In the genomic region with DNA sequence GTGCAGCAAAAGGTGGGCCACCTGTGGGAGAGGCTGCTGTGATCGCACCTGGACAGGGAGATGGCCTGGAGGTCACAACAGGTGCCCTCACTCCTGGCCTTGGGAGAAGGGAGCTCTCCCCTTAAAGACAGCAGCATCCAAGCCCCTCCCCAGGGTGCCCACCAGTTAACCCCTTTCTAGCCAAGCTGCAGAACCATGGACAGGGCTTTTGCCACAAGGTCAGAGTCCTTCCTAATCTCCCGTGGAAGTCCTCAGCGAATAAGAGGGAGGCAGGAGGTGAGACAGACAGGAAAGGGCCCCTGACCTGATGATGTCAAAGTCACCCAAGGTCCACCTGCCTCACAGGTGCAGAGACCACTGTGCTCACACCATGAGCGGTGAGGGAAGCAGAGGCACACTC, we compare ENCODE assay signal across 19 cellular contexts. TPM values are rescaled to one million over a fixed set of nuclear protein-coding genes. Genes with fewer than 3 reads are reported as not detected.
DNase-seq lines count a peak whose midpoint lies in the region; ATAC-seq, FAIRE-seq and TF ChIP-seq lines count a peak whose summit lies in the region.
"Had no signal": no experiment of that assay in that cellular context is flagged by ENCODE, and none has a peak within 500 bp of the region (broad histone marks: within the 10 kb centered on the region; RNA-seq: fewer than 3 reads in every experiment).

No MANE protein-coding gene starts in this region.

- no peaks in the 10 kb centered on the region for H3K79me2 ChIP-seq in HCT116 (ENCODE audit: insufficient read depth, low read length)
- no peaks in the 10 kb centered on the region for H3K79me2 ChIP-seq in GM12878 (ENCODE audit: control insufficient read depth, insufficient read depth, low read length)

- POLR2A ChIA-PET in HCT116 (lab: Charles Lee): no interaction called here
- POLR2A ChIA-PET in GM12878 (lab: Charles Lee): no interaction called here

- no peak overlapping the region for H2BK120ac ChIP-seq in neuronal stem cell (ENCODE audit: low read depth, low read length)

- H3K4me1 ChIP-seq in HCT116 (ENCODE audit: control insufficient read depth in 1 of 2, insufficient read depth in 2 of 2, low read length in 2 of 2) (no peaks in the 10 kb centered on the region), GM12878 (ENCODE audit: control insufficient read depth, insufficient read depth, low read length) (no peaks in the 10 kb centered on the region), neuronal stem cell (ENCODE audit: control insufficient read depth in 2 of 2, insufficient read depth in 1 of 2, low read depth in 1 of 2, low read length in 2 of 2) (peaks cover 0 to 20% of the 10 kb centered on the region in 2 donors)

- no peak for TF ChIP-seq EP300 in GM12878 (IDR thresholded peaks at IDR 0.05; ENCODE audit: borderline replicate concordance in 1 of 2, control insufficient read depth in 1 of 2, low read depth in 2 of 2, low read length in 2 of 2)

- no peak overlapping the region for H2AK5ac ChIP-seq in neuronal stem cell (ENCODE audit: low read depth, low read length)

- peaks cover 56% of the 10 kb centered on the region for H3K4me1 Mint-ChIP-seq in glutamatergic neuron (ENCODE audit: low read depth, unreplicated experiment)
- H3K4me1 Mint-ChIP-seq: CD14-positive monocyte had no signal

- peak overlapping the region; percentile 67 for H2BK5ac ChIP-seq in neuronal stem cell (ENCODE audit: low read length)

- H3K4ac ChIP-seq in neuronal stem cell (ENCODE audit: low read length): no peak overlapping the region

- no peak for TF ChIP-seq POLR2A in HCT116 (IDR thresholded peaks at IDR 0.05; ENCODE audit: borderline replicate concordance, extremely low read depth, insufficient read depth, insufficient read length)
- no peak for TF ChIP-seq POLR2A in GM12878 (IDR thresholded peaks at IDR 0.05; ENCODE audit: low read depth, low read length)

- no peak overlapping the region for H3K27ac Mint-ChIP-seq in glutamatergic neuron (ENCODE audit: unreplicated experiment)
- H3K27ac Mint-ChIP-seq: CD14-positive monocyte had no signal

- H3K9me3 Mint-ChIP-seq in glutamatergic neuron (ENCODE audit: unreplicated experiment): peaks cover 7% of the 10 kb centered on the region

- no peak overlapping the region for H3K9ac ChIP-seq in HCT116 (ENCODE audit: low read length)
- no peak overlapping the region for H3K9ac ChIP-seq in GM12878 (ENCODE audit: control insufficient read depth, insufficient read depth, low read length)
- no peak overlapping the region for H3K9ac ChIP-seq in neuronal stem cell (ENCODE audit: low read depth, low read length, poor library complexity)
- H3K9ac ChIP-seq: KMS-11 had no signal

- H3K27me3 ChIP-seq in HCT116 (ENCODE audit: insufficient read depth, low read length): peaks cover 36% of the 10 kb centered on the region; the same call in 1 of the 2 replicates
- H3K27me3 ChIP-seq in GM12878 (replicated peaks in 1 of 2; ENCODE audit: control insufficient read depth in 2 of 2, insufficient read depth in 2 of 2, low read length in 1 of 2): peaks cover 0 to 15% of the 10 kb centered on the region in 2 experiments
- H3K27me3 ChIP-seq in neuronal stem cell (ENCODE audit: control insufficient read depth in 3 of 3, insufficient read depth in 3 of 3, low read depth in 1 of 3, low read length in 3 of 3): peaks cover 0 to 97% (median 22%) of the 10 kb centered on the region in 3 experiments

- H3K4me3 ChIP-seq in HCT116 (replicated peaks in 1 of 2; ENCODE audit: low read depth in 1 of 2, low read length in 2 of 2) (no peak overlapping the region), GM12878 (no peak overlapping the region), neuronal stem cell (ENCODE audit: low read length in 2 of 2) (no peak overlapping the region)

- H3K36me3 Mint-ChIP-seq in glutamatergic neuron (ENCODE audit: unreplicated experiment): no peaks in the 10 kb centered on the region
- H3K36me3 Mint-ChIP-seq: CD14-positive monocyte had no signal

- no peak for ATAC-seq in HCT116
- ATAC-seq in GM12878: no peak
- no peak for ATAC-seq in GM18907 (IDR thresholded peaks at IDR 0.05; ENCODE audit: unreplicated experiment)
- ATAC-seq: Panc1 had no signal

- in situ Hi-C loops in GM12878 (cut with MboI): no loop called here

- no peak overlapping the region for H3K4me2 ChIP-seq in HCT116 (ENCODE audit: low read length)
- H3K4me2 ChIP-seq in GM12878 (ENCODE audit: control insufficient read depth, insufficient read depth): no peak overlapping the region
- H3K4me2 ChIP-seq in neuronal stem cell (ENCODE audit: insufficient read depth, low read length, poor library complexity, severe bottlenecking): no peak overlapping the region
- H3K4me2 ChIP-seq: KMS-11 had no signal

- H2AFZ ChIP-seq in HCT116 (ENCODE audit: low read depth, low read length, poor library complexity, severe bottlenecking) (no peak overlapping the region), GM12878 (ENCODE audit: control insufficient read depth, low read depth, low read length) (no peak overlapping the region), neuronal stem cell (ENCODE audit: low read length) (no peak overlapping the region)

- SMC1A ChIA-PET in GM12878 (lab: Charles Lee; ENCODE audit: uncharacterized antibody, unreplicated experiment): no interaction called here

- no peak overlapping the region for H4K8ac ChIP-seq in neuronal stem cell (ENCODE audit: low read depth, low read length)

- H3K9me3 ChIP-seq in HCT116 (ENCODE audit: control insufficient read depth in 1 of 2, insufficient read depth in 1 of 2, low read depth in 1 of 2, low read length in 2 of 2): no peaks in the 10 kb centered on the region
- no peaks in the 10 kb centered on the region for H3K9me3 ChIP-seq in GM12878 (replicated peaks; ENCODE audit: control insufficient read depth, insufficient read depth, low read length)
- no peaks in the 10 kb centered on the region for H3K9me3 ChIP-seq in neuronal stem cell (replicated peaks in 1 of 2; ENCODE audit: control insufficient read depth in 2 of 2, insufficient read depth in 1 of 2, low read depth in 1 of 2, low read length in 2 of 2)

- H3K27ac ChIP-seq in HCT116 (ENCODE audit: low read depth, low read length) (no peak overlapping the region), GM12878 (ENCODE audit: control insufficient read depth, insufficient read depth) (no peak overlapping the region), neuronal stem cell (replicated peaks; ENCODE audit: low read length) (no peak overlapping the region)
- H3K27ac ChIP-seq: KMS-11 had no signal

- BruUV-seq in HCT116 (replicated peaks; lab: Mats Ljungman, UMichigan): no TSS peak
- no TSS peak for BruUV-seq in GM12878 (replicated peaks; lab: Mats Ljungman, UMichigan)

- no peak for DNase-seq in HCT116 (ENCODE audit: low read depth, low spot score)
- DNase-seq in GM12878 (ENCODE audit: low read depth, low spot score): no peak
- DNase-seq in glutamatergic neuron: no peak
- no peak for DNase-seq in neuronal stem cell (ENCODE audit: low spot score)
- DNase-seq in HTR-8/SVneo (ENCODE audit: insufficient read length, low spot score): no peak
- no peak for DNase-seq in NCI-H1694 treated with DMSO at 0.1 percent for 48 hours (lab: John Stamatoyannopoulos, UW)
- DNase-seq: ACHN, AML-193, HCEC 1CT, NCI-H1436, NCI-H2029 treated with DMSO at 0.1 percent for 48 hours, NCI-H510A, NCI-H774 had no signal

- H2BK12ac ChIP-seq in neuronal stem cell (ENCODE audit: low read length): no peak overlapping the region

- CTCF ChIA-PET in HCT116 (lab: Charles Lee): no interaction called here
- CTCF ChIA-PET in GM12878 (lab: Yijun Ruan, JAX): no interaction called here

- TF ChIP-seq CTCF in HCT116 (IDR thresholded peaks at IDR 0.05 in 2 of 3, conservative IDR thresholded peaks at IDR 0.05 in 1 of 3; ENCODE audit: borderline replicate concordance in 1 of 3, insufficient read depth in 1 of 3, low read depth in 2 of 3, low read length in 2 of 3) (no peak), GM12878 (IDR thresholded peaks at IDR 0.05 in 2 of 3, conservative IDR thresholded peaks at IDR 0.05 in 1 of 3; ENCODE audit: control insufficient read depth in 2 of 3, extremely low read depth in 1 of 3, insufficient read depth in 1 of 3, low read depth in 3 of 3, low read length in 3 of 3) (no peak), glutamatergic neuron (IDR thresholded peaks at IDR 0.05; ENCODE audit: partially characterized antibody, unreplicated experiment) (no peak)

- H2BK15ac ChIP-seq in neuronal stem cell (ENCODE audit: low read length): no peak overlapping the region

- 20% methylated on average over 4 of the region's 4 CpGs for WGBS in GM12878 (ENCODE audit: insufficient coverage, insufficient replicate concordance, low lambda C conversion rate, missing lambda C conversion rate)
- no CpG with 5 or more reads among the region's 4 CpGs for WGBS in neuronal stem cell (ENCODE audit: extremely low coverage in 2 of 2, insufficient read length in 2 of 2, insufficient replicate concordance in 1 of 2), 2 donors

- FAIRE-seq in GM12878 (lab: Jason Lieb, UNC) (no peak), HTR-8/SVneo (lab: Jason Lieb, UNC) (no peak)

- no peaks in the 10 kb centered on the region for H3K79me1 ChIP-seq in neuronal stem cell (ENCODE audit: low read depth, low read length)

- H3K18ac ChIP-seq in neuronal stem cell (ENCODE audit: low read length): no peak overlapping the region

- no peak overlapping the region for H3K14ac ChIP-seq in neuronal stem cell (ENCODE audit: low read length)

- H4K91ac ChIP-seq in neuronal stem cell (ENCODE audit: low read depth, low read length, poor library complexity): no peak overlapping the region

- intact Hi-C loops in HCT116 (cut with micrococcal nuclease): no loop called here
- intact Hi-C loops in GM12878 (cut with micrococcal nuclease; ENCODE audit: unreplicated experiment): no loop called here

- H4K20me1 ChIP-seq in HCT116 (ENCODE audit: insufficient read depth): no peaks in the 10 kb centered on the region
- no peaks in the 10 kb centered on the region for H4K20me1 ChIP-seq in GM12878 (ENCODE audit: control insufficient read depth, insufficient read depth)

- H3K23ac ChIP-seq in neuronal stem cell (ENCODE audit: low read depth, low read length, poor library complexity): no peak overlapping the region

- H3K4me3 Mint-ChIP-seq in glutamatergic neuron (ENCODE audit: unreplicated experiment): peak overlapping the region; percentile 89

- peaks cover 27% of the 10 kb centered on the region for H3K27me3 Mint-ChIP-seq in glutamatergic neuron (ENCODE audit: unreplicated experiment)

- H3K36me3 ChIP-seq in HCT116 (ENCODE audit: control insufficient read depth in 1 of 2, insufficient read depth in 2 of 2, low read length in 2 of 2) (no peaks in the 10 kb centered on the region), GM12878 (ENCODE audit: control insufficient read depth in 2 of 2, insufficient read depth in 2 of 2, low read length in 1 of 2) (no peaks in the 10 kb centered on the region), neuronal stem cell (replicated peaks in 1 of 2; ENCODE audit: control insufficient read depth in 2 of 2, insufficient read depth in 2 of 2, low read length in 2 of 2) (no peaks in the 10 kb centered on the region)

- no peak for TF ChIP-seq RAD21 in HCT116 (IDR thresholded peaks at IDR 0.05; ENCODE audit: low read depth)
- TF ChIP-seq RAD21 in GM12878 (IDR thresholded peaks at IDR 0.05; ENCODE audit: insufficient read depth, low read depth, low read length): no peak

- RAD21 ChIA-PET in HCT116 (lab: Charles Lee; ENCODE audit: low non-redundant PET in 1 of 2, low total read pairs in 2 of 2, uncharacterized antibody in 2 of 2, unreplicated experiment in 2 of 2) (no interaction called here), GM12878 (lab: Charles Lee; ENCODE audit: unreplicated experiment) (no interaction called here)

- H3K9me2 ChIP-seq in HCT116 (ENCODE audit: insufficient read depth): no peaks in the 10 kb centered on the region

RNA-seq across cellular contexts. Expression of a gene that starts 1.7 kb away (rescaled TPM):
- total RNA-seq in HCT116 (2021; ENCODE audit: unreplicated experiment) (0.15 TPM), GM12878 (2014; rRNA removed) (not detected in 2 replicates), GM12878 (2014; rRNA removed; fragmentation: Illumina TruSeq; extraction: Trizol) (not detected in 2 replicates), GM12878 (2021) (not detected in 2 replicates), glutamatergic neuron (ENCODE audit: unreplicated experiment) (208 TPM)
- 0.21 and 0.33 TPM in 2 replicates for polyA plus RNA-seq in HCT116 (2012)
- total RNA-seq in GM12878 (2013; cell fraction: nucleolus; rRNA removed): not detected in 2 replicates
- not detected for polyA plus RNA-seq in GM12878 (2011; ENCODE audit: low read depth)
- polyA plus RNA-seq in GM12878 (2011; rRNA removed) (0.03 TPM in 1 of 2 replicates, not detected in the other), GM12878 (2014; fragmentation: Illumina TruSeq; extraction: Trizol) (not detected in 2 replicates), GM12878 (2014; fragmentation: Nextera tagmentation; extraction: Ambion mirVana) (not detected), GM12878 (2014; rRNA removed) (not detected in 2 replicates), GM12878 (2016; fragmentation: Nextera tagmentation; extraction: Ambion mirVana) (not detected)
- 0.01 TPM in 1 of 2 replicates, not detected in the other for polyA plus RNA-seq in GM12878 (2011; cell fraction: cytosol; rRNA removed)
- 0.06 and 0.10 TPM in 2 replicates for polyA plus RNA-seq in GM12878 (2011; cell fraction: nucleus; rRNA removed)
- polyA plus RNA-seq in GM12878 (2012): 0.11 TPM in 1 of 2 replicates, not detected in the other
- polyA minus RNA-seq in GM12878 (2011; rRNA and poly(A)+ RNA removed): 0.21 TPM in 1 of 2 replicates, not detected in the other
- polyA minus RNA-seq in GM12878 (2011; cell fraction: cytosol; rRNA and poly(A)+ RNA removed): not detected in 2 replicates
- polyA minus RNA-seq in GM12878 (2011; cell fraction: nucleus; rRNA and poly(A)+ RNA removed): 0.24 TPM in 1 of 2 replicates, not detected in the other
- polyA plus RNA-seq in neuronal stem cell (2013, experiment 1 of 2): 0.66 TPM
- polyA plus RNA-seq in neuronal stem cell (2013, experiment 2 of 2): 0.66 TPM
- total RNA-seq: M059J, SK-MEL-5 had no signal
- polyA plus RNA-seq: CD14-positive monocyte had no signal

RNA-seq across cellular contexts. Expression of a gene that starts 39.5 kb away (rescaled TPM):
- total RNA-seq in HCT116 (2021; ENCODE audit: unreplicated experiment): 4.9 TPM
- polyA plus RNA-seq in HCT116 (2012): 3.0 and 4.1 TPM in 2 replicates
- total RNA-seq in GM12878 (2013; cell fraction: nucleolus; rRNA removed): 3.7 and 5.6 TPM in 2 replicates
- total RNA-seq in GM12878 (2014; rRNA removed): 0.87 and 1.0 TPM in 2 replicates
- 1.8 and 2.1 TPM in 2 replicates for total RNA-seq in GM12878 (2014; rRNA removed; fragmentation: Illumina TruSeq; extraction: Trizol)
- total RNA-seq in GM12878 (2021): 1.2 and 1.7 TPM in 2 replicates
- 1.2 TPM for polyA plus RNA-seq in GM12878 (2011; ENCODE audit: low read depth)
- polyA plus RNA-seq in GM12878 (2011; rRNA removed): 1.3 and 2.2 TPM in 2 replicates
- 1.4 TPM in 2 replicates for polyA plus RNA-seq in GM12878 (2011; cell fraction: cytosol; rRNA removed)
- 0.78 and 1.2 TPM in 2 replicates for polyA plus RNA-seq in GM12878 (2011; cell fraction: nucleus; rRNA removed)
- polyA plus RNA-seq in GM12878 (2012): 0.94 and 1.2 TPM in 2 replicates
- polyA plus RNA-seq in GM12878 (2014; fragmentation: Illumina TruSeq; extraction: Trizol): 0.87 and 1.9 TPM in 2 replicates
- polyA plus RNA-seq in GM12878 (2014; fragmentation: Nextera tagmentation; extraction: Ambion mirVana): 1 to 10 TPM in 1 of 2 experiments, under 1 TPM in 1; 0.62 to 1.5 TPM
- polyA plus RNA-seq in GM12878 (2014; rRNA removed): 0.44 and 1.7 TPM in 2 replicates
- polyA plus RNA-seq in GM12878 (2016; fragmentation: Nextera tagmentation; extraction: Ambion mirVana): under 1 TPM; 0.72 to 0.76 TPM
- 5.9 and 7.2 TPM in 2 replicates for polyA minus RNA-seq in GM12878 (2011; rRNA and poly(A)+ RNA removed)
- 0.73 TPM in 1 of 2 replicates, not detected in the other for polyA minus RNA-seq in GM12878 (2011; cell fraction: cytosol; rRNA and poly(A)+ RNA removed)
- 1.7 and 3.7 TPM in 2 replicates for polyA minus RNA-seq in GM12878 (2011; cell fraction: nucleus; rRNA and poly(A)+ RNA removed)
- 9.3 TPM for total RNA-seq in glutamatergic neuron (ENCODE audit: unreplicated experiment)
- polyA plus RNA-seq in neuronal stem cell (2013, experiment 1 of 2): 2.2 TPM
- polyA plus RNA-seq in neuronal stem cell (2013, experiment 2 of 2): 2.4 TPM

Comparison
In these comparisons a context has a peak if more than half of its experiments do, and no peak if none do; other contexts are left out.
1. RNA of a gene that starts 1.7 kb away (total RNA-seq): 208 TPM in glutamatergic neuron (single experiment); 0.15 TPM in HCT116 (single experiment) and not detected in GM12878; every median in the first group is over 100 times any median in the second.